In genomic region chr7:6826151-6826550, GRCh38 we compare ENCODE assay signal across 8 cellular contexts. TPM values are rescaled to one million over a fixed set of nuclear protein-coding genes. Genes with fewer than 3 reads are reported as not detected.
A peak's percentile ranks its signal among the peaks of the same experiment; 100 is the strongest.
DNase-seq lines count a peak whose midpoint lies in the region; ATAC-seq, FAIRE-seq and TF ChIP-seq lines count a peak whose summit lies in the region.
"Not testable (repeated sequence)": the region's sequence is repeated elsewhere in the genome, so short reads cannot be mapped to it uniquely, and the experiment has no call there.

Gene CCZ1B, minus strand, starts transcription at chr7:6826275. Its CDS starts 78 bp downstream, at chr7:6826197.

- H3K36me3 ChIP-seq in hepatocyte (replicated peaks; ENCODE audit: insufficient read depth, low read depth); uterus: not testable (repeated sequence)

- H2AFZ ChIP-seq in hepatocyte: peak within 1 kb of the TSS; percentile 99

- H3K4me3 ChIP-seq in hepatocyte (peak within 1 kb of the TSS; percentile 57), retinal pigment epithelial cell (ENCODE audit: low read length) (peak within 1 kb of the TSS; percentile 54), uterus (peak within 1 kb of the TSS; percentile 46 to 83)

- H3K27ac ChIP-seq in angular gyrus (ENCODE audit: low read depth, low read length): peak within 1 kb of the TSS; percentile 48
- peak within 1 kb of the TSS; percentile 84 for H3K27ac ChIP-seq in hepatocyte
- peak within 1 kb of the TSS; percentile 60 for H3K27ac ChIP-seq in uterus

- not testable (repeated sequence) for H3K4me1 ChIP-seq in hepatocyte (ENCODE audit: insufficient read depth); uterus

- not testable (repeated sequence) for H4K20me1 ChIP-seq in hepatocyte (ENCODE audit: insufficient read depth, poor library complexity, severe bottlenecking)

- H3K9me3 ChIP-seq in hepatocyte (ENCODE audit: low read depth); uterus: not testable (repeated sequence)

- H3K27me3 ChIP-seq in hepatocyte, uterus: not testable (repeated sequence)

- 9% methylated on average over 21 of the region's 35 CpGs for WGBS in hepatocyte (ENCODE audit: low lambda C conversion rate, missing lambda C conversion rate)

- intact Hi-C loops in uterus (cut with DNase I; ENCODE audit: low total_unique reads): not testable (repeated sequence)

- peak; percentile 43 for TF ChIP-seq CTCF in hepatocyte (IDR thresholded peaks at IDR 0.05; ENCODE audit: poor library complexity)
- TF ChIP-seq CTCF in retinal pigment epithelial cell (conservative IDR thresholded peaks at IDR 0.05; ENCODE audit: low read depth, low read length): peak; percentile 32
- peak in 1 of 4 experiments; percentile 14 for TF ChIP-seq CTCF in uterus (IDR thresholded peaks at IDR 0.05)

- peak within 1 kb of the TSS; percentile 74 for H3K4me2 ChIP-seq in hepatocyte

- DNase-seq in GM18507 (ENCODE audit: extremely low spot score, insufficient read length, low read depth): not testable (repeated sequence)
- DNase-seq in NCI-H2029 treated with DMSO at 0.1 percent for 48 hours (lab: John Stamatoyannopoulos, UW) (peak; percentile 25), T-helper 22 cell (ENCODE audit: low read depth) (peak; percentile 77), hepatocyte (ENCODE audit: low spot score) (peak; percentile 76), retinal pigment epithelial cell (ENCODE audit: low read depth) (peak; percentile 14), uterus (peak; percentile 60 to 77)

- peaks cover 10% of the 10 kb centered on the region for H3K79me2 ChIP-seq in hepatocyte

- not testable (repeated sequence) for TF ChIP-seq POLR2A in uterus (IDR thresholded peaks at IDR 0.05)

- FAIRE-seq in GM18507 (lab: Jason Lieb, UNC): peak; percentile 83

- peak; percentile 86 for ATAC-seq in HG02970 (IDR thresholded peaks at IDR 0.05; ENCODE audit: low FRiP score, unreplicated experiment)

- H3K9me2 ChIP-seq in hepatocyte (replicated peaks; ENCODE audit: insufficient read depth): not testable (repeated sequence)

RNA-seq across cellular contexts. Expression of gene CCZ1B, which starts in this region (rescaled TPM):
- total RNA-seq in hepatocyte (16.4 and 25.0 TPM in 2 replicates), uterus (100 to 1,000 TPM in 2 of 4 donors, 10 to 100 TPM in 2; 63.5 to 118 (median 89.7) TPM)
- 28.9 and 38.9 TPM in 2 replicates for polyA plus RNA-seq in hepatocyte
